27 cellular contexts compared by ENCODE assay signal in the genomic region with DNA sequence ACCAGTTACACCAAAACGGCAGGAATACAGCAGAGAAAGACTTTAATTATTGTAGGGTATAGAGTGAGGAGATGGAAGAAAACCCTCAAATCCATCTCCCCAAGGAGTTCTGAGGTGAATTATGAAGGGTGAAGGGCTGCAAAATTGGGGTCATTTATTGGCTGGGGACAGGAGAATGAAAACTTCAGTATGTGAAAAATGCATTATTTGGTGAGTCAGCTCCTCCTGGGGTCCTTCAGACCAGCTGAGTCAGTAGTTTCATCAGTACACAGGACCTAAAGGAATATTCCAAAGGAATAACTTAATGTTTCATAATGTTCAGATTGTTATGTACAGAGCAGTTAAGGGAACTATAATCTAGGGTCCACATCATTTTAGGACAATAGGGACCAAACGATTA.
"Had no signal": no experiment of that assay in that cellular context is flagged by ENCODE, and none has a peak within 500 bp of the region (broad histone marks: within the 10 kb centered on the region; RNA-seq: fewer than 3 reads in every experiment).

No MANE protein-coding gene starts in this region.

- H3K36me3 ChIP-seq: ascending aorta, breast epithelium, esophagus squamous epithelium, gastrocnemius medialis, neutrophil, ovary, sigmoid colon, tibial nerve had no signal

- ATAC-seq: gastrocnemius medialis; left colon; stimulated activated naive B cell treated with anti-CD40 and anti-IgM and Interleukin-4, amounts not matched to agents 10 μg/mL and 1 μg/mL and 100 μg/mL, for 72 hours; WTC11 had no signal

- H3K27ac ChIP-seq: ascending aorta, breast epithelium, epithelial cell of prostate, esophagus squamous epithelium, gastrocnemius medialis, neutrophil, ovary, sigmoid colon, tibial nerve had no signal

- DNase-seq: activated CD4-positive, alpha-beta memory T cell treated with anti-CD3 and anti-CD28 coated beads, Interleukin-2, amount 10 ng/mL, durations not matched to agents 7 days and 5 days; activated CD4-positive, alpha-beta T cell treated with anti-CD3 and anti-CD28 coated beads for 1 hour; activated CD4-positive, alpha-beta T cell treated with anti-CD3 and anti-CD28 coated beads, Interleukin-2, amount 10 ng/mL, durations not matched to agents 7 days and 5 days; activated CD8-positive, alpha-beta memory T cell treated with anti-CD3 and anti-CD28 coated beads, Interleukin-2, amount 50 U/mL, for 48 hours; activated gamma-delta T cell; activated naive CD4-positive, alpha-beta T cell treated with anti-CD3 and anti-CD28 coated beads, Interleukin-2, amount 10 ng/mL, durations not matched to agents 7 days and 5 days; activated naive CD8-positive, alpha-beta T cell treated with anti-CD3 and anti-CD28 coated beads, Interleukin-2, amount 10 ng/mL, durations not matched to agents 7 days and 5 days; activated T-cell treated with anti-CD3 and anti-CD28 coated beads, Interleukin-2, amount 50 U/mL, for 24 hours; effector CD8-positive, alpha-beta T cell; esophagus squamous epithelium; gastrocnemius medialis; glutamatergic neuron; left colon; naive B cell; nephron progenitor cell; ovary; sigmoid colon; stimulated activated CD4-positive, alpha-beta T cell treated with anti-CD3 and anti-CD28 coated beads, Interleukin-15, amount 100 ng/mL, for 24 hours; stimulated activated CD4-positive, alpha-beta T cell treated with anti-CD3 and anti-CD28 coated beads, Interleukin-2, amount 100 ng/mL, for 24 hours; stimulated activated naive B cell treated with anti-CD40 and anti-IgM and Interleukin-4, amounts not matched to agents 10 μg/mL and 1 μg/mL and 100 μg/mL, for 72 hours; T-helper 2 cell had no signal

- H3K4me3 ChIP-seq: ascending aorta, breast epithelium, esophagus squamous epithelium, gastrocnemius medialis, ovary, sigmoid colon, tibial nerve had no signal

- H3K27me3 ChIP-seq: ascending aorta, breast epithelium, esophagus squamous epithelium, gastrocnemius medialis, neutrophil, ovary, sigmoid colon, tibial nerve had no signal

- H3K4me1 ChIP-seq: ascending aorta, breast epithelium, esophagus squamous epithelium, gastrocnemius medialis, sigmoid colon had no signal
